In genomic region chr12:113929312-113929989, GRCh38 we compare ENCODE assay signal across 1 cellular context.
TF ChIP-seq lines count a peak whose summit lies in the region.

No MANE protein-coding gene starts in this region.

TF ChIP-seq in GM12878, 131 proteins besides CTCF, POLR2A, EP300 and RAD21:
- TF ChIP-seq RUNX3 (IDR thresholded peaks at IDR 0.05; ENCODE audit: low read length) (peak; percentile 41), TCF7 (IDR thresholded peaks at IDR 0.05; ENCODE audit: borderline replicate concordance) (peak; percentile 20; the same call in 1 of the 2 replicates), NR2F1 (conservative IDR thresholded peaks at IDR 0.05) (no peak), SRF (IDR thresholded peaks at IDR 0.05; ENCODE audit: low read depth in 2 of 2, low read length in 2 of 2) (no peak)
